In genomic region chr15:52392008-52392687, GRCh38 we compare ENCODE assay signal across 13 cellular contexts.
DNase-seq lines count a peak whose midpoint lies in the region; ATAC-seq and TF ChIP-seq lines count a peak whose summit lies in the region.
"Had no signal": no experiment of that assay in that cellular context is flagged by ENCODE, and none has a peak within 500 bp of the region (broad histone marks: within the 10 kb centered on the region; RNA-seq: fewer than 3 reads in every experiment).

No MANE protein-coding gene starts in this region.

- H2AK5ac ChIP-seq in trophoblast cell (ENCODE audit: low read length): no peak overlapping the region

- H3K27ac ChIP-seq in PC-9 (no peak overlapping the region), trophoblast cell (ENCODE audit: low read depth, low read length) (no peak overlapping the region)
- H3K27ac ChIP-seq: tibial nerve had no signal

- no peaks in the 10 kb centered on the region for H3F3A ChIP-seq in PC-9 (ENCODE audit: insufficient read depth, low read depth)

- H2BK5ac ChIP-seq in trophoblast cell (ENCODE audit: low read depth, low read length, poor library complexity): no peak overlapping the region

- ATAC-seq in stimulated activated naive CD8-positive, alpha-beta T cell treated with anti-CD3 and anti-CD28 coated beads, Interleukin-15, Interleukin-2, amounts not matched to agents 100 U/mL and 50 U/mL, for 24 hours: no peak
- ATAC-seq: T-cell had no signal

- DNase-seq in GM04504 (ENCODE audit: low read depth): peak; percentile 24
- peak; percentile 17 to 66 for DNase-seq in PC-9
- peak; percentile 73 for DNase-seq in fibroblast of peridontal ligament (ENCODE audit: extremely low read depth)
- DNase-seq in trophoblast cell: peak; percentile 84 to 95
- DNase-seq in stimulated activated naive CD8-positive, alpha-beta T cell treated with anti-CD3 and anti-CD28 coated beads, Interleukin-15, Interleukin-2, amounts not matched to agents 100 U/mL and 50 U/mL, for 24 hours: no peak
- no peak for DNase-seq in NCI-H2029 (lab: John Stamatoyannopoulos, UW)
- no peak for DNase-seq in glutamatergic neuron
- no peak for DNase-seq in NCI-H1417 treated with DMSO at 0.1 percent for 48 hours (lab: John Stamatoyannopoulos, UW)
- DNase-seq: GF-D8, HCEC 1CT, NCI-H526, T-cell had no signal

- H3K4me3 ChIP-seq in PC-9: no peak overlapping the region
- no peak overlapping the region for H3K4me3 ChIP-seq in trophoblast cell (ENCODE audit: low read depth, low read length)
- H3K4me3 ChIP-seq: tibial nerve had no signal

- H4K20me1 ChIP-seq in PC-9 (ENCODE audit: insufficient read depth): no peaks in the 10 kb centered on the region

- no peaks in the 10 kb centered on the region for H3K36me3 Mint-ChIP-seq in glutamatergic neuron (ENCODE audit: unreplicated experiment)

- H3K9ac ChIP-seq in trophoblast cell (ENCODE audit: low read length): no peak overlapping the region

- TF ChIP-seq CTCF in PC-9 (conservative IDR thresholded peaks at IDR 0.05) (no peak), glutamatergic neuron (IDR thresholded peaks at IDR 0.05; ENCODE audit: partially characterized antibody, unreplicated experiment) (no peak)

- 0 out of 2 replicates have a peak, but pooled peaks cover 7% of the 10 kb centered on the region for H3K4me1 ChIP-seq in PC-9 (replicated peaks; ENCODE audit: insufficient read depth)
- no peaks in the 10 kb centered on the region for H3K4me1 ChIP-seq in trophoblast cell (ENCODE audit: control insufficient read depth in 1 of 2, insufficient read depth in 2 of 2, low read length in 2 of 2)
- H3K4me1 ChIP-seq: tibial nerve had no signal

- WGBS in trophoblast cell (ENCODE audit: extremely low coverage, insufficient coverage, insufficient read length): no CpG with 5 or more reads among the region's 6 CpGs

- H2AFZ ChIP-seq in PC-9: no peak overlapping the region
- no peak overlapping the region for H2AFZ ChIP-seq in trophoblast cell (ENCODE audit: insufficient read depth, low read length, poor library complexity)

- no peak overlapping the region for H2BK12ac ChIP-seq in trophoblast cell (ENCODE audit: low read length)

- intact Hi-C loops in PC-9 (cut with micrococcal nuclease; ENCODE audit: unreplicated experiment): no loop called here

- no peak overlapping the region for H3K23ac ChIP-seq in trophoblast cell (ENCODE audit: low read length)

- no peak overlapping the region for H3K14ac ChIP-seq in trophoblast cell (ENCODE audit: low read length)

- no peaks in the 10 kb centered on the region for H3K79me2 ChIP-seq in PC-9 (ENCODE audit: low read depth)
- H3K79me2 ChIP-seq in trophoblast cell (ENCODE audit: control insufficient read depth, insufficient read depth, low read length, poor library complexity): no peaks in the 10 kb centered on the region

- no peak overlapping the region for H3K18ac ChIP-seq in trophoblast cell (ENCODE audit: low read length)

- CTCF ChIA-PET in PC-9 (lab: Charles Lee): no interaction called here

- H3K4me3 Mint-ChIP-seq in glutamatergic neuron (ENCODE audit: unreplicated experiment): no peak overlapping the region
- H3K4me3 Mint-ChIP-seq: T-cell had no signal

- BruUV-seq in PC-9 (replicated peaks; lab: Mats Ljungman, UMichigan): no TSS peak

- no peak overlapping the region for H3K4ac ChIP-seq in trophoblast cell (ENCODE audit: low read depth, low read length)

- no peak overlapping the region for H4K12ac ChIP-seq in trophoblast cell (ENCODE audit: low read depth, low read length)

- no peak overlapping the region for H3K27ac Mint-ChIP-seq in glutamatergic neuron (ENCODE audit: unreplicated experiment)
- H3K27ac Mint-ChIP-seq: T-cell had no signal

- no peak overlapping the region for H4K8ac ChIP-seq in trophoblast cell (ENCODE audit: low read depth, low read length)

- H3K27me3 ChIP-seq in PC-9 (ENCODE audit: insufficient read depth, low read depth) (no peaks in the 10 kb centered on the region), trophoblast cell (ENCODE audit: insufficient read depth, low read length) (no peaks in the 10 kb centered on the region)
- H3K27me3 ChIP-seq: tibial nerve had no signal

- POLR2A ChIA-PET in PC-9 (lab: Charles Lee; ENCODE audit: unreplicated experiment): interaction anchor here (0.5 kb wide), 1 partner anchor 63 kb away, joined by 17 read pairs; no protein-coding TSS in a partner anchor

- no peak overlapping the region for H4K91ac ChIP-seq in trophoblast cell (ENCODE audit: low read depth, low read length)

- no peak overlapping the region for H2BK120ac ChIP-seq in trophoblast cell (ENCODE audit: insufficient read depth, low read length, poor library complexity)

- H3K9me3 Mint-ChIP-seq in glutamatergic neuron (ENCODE audit: unreplicated experiment): no peaks in the 10 kb centered on the region
- H3K9me3 Mint-ChIP-seq: T-cell had no signal

- no peaks in the 10 kb centered on the region for H3K9me2 ChIP-seq in PC-9 (ENCODE audit: insufficient read depth)

- no peaks in the 10 kb centered on the region for H3K9me3 ChIP-seq in PC-9 (ENCODE audit: insufficient read depth, low read depth)
- H3K9me3 ChIP-seq in trophoblast cell (ENCODE audit: insufficient read depth, low read depth, low read length): no peaks in the 10 kb centered on the region
- H3K9me3 ChIP-seq: tibial nerve had no signal

- H3K36me3 ChIP-seq in PC-9 (ENCODE audit: low read depth): no peaks in the 10 kb centered on the region
- no peaks in the 10 kb centered on the region for H3K36me3 ChIP-seq in trophoblast cell (ENCODE audit: control insufficient read depth in 1 of 2, insufficient read depth in 2 of 2, low read length in 2 of 2)

- no peaks in the 10 kb centered on the region for H3K27me3 Mint-ChIP-seq in glutamatergic neuron (ENCODE audit: unreplicated experiment)
- H3K27me3 Mint-ChIP-seq: T-cell had no signal

- no peaks in the 10 kb centered on the region for H3K79me1 ChIP-seq in trophoblast cell (ENCODE audit: low read length)

- H3K4me1 Mint-ChIP-seq in glutamatergic neuron (ENCODE audit: low read depth, unreplicated experiment): no peaks in the 10 kb centered on the region
- H3K4me1 Mint-ChIP-seq: T-cell had no signal

- no peak overlapping the region for H3K4me2 ChIP-seq in PC-9
- no peak overlapping the region for H3K4me2 ChIP-seq in trophoblast cell (ENCODE audit: low read length)

Comparison
In these comparisons a context has a peak if more than half of its experiments do, and no peak if none do; other contexts are left out.
1. DNase-seq: peak in GM04504 (single experiment), PC-9 (2 of 2), fibroblast of peridontal ligament (single experiment) and trophoblast cell (2 of 2); none in stimulated activated naive CD8-positive, alpha-beta T cell treated with anti-CD3 and anti-CD28 coated beads, Interleukin-15, Interleukin-2, amounts not matched to agents 100 U/mL and 50 U/mL, for 24 hours (single experiment), NCI-H2029 (single experiment), glutamatergic neuron (single experiment) and NCI-H1417 treated with DMSO at 0.1 percent for 48 hours (single experiment).